ENCODE assay signal across 9 cellular contexts in the genomic region with DNA sequence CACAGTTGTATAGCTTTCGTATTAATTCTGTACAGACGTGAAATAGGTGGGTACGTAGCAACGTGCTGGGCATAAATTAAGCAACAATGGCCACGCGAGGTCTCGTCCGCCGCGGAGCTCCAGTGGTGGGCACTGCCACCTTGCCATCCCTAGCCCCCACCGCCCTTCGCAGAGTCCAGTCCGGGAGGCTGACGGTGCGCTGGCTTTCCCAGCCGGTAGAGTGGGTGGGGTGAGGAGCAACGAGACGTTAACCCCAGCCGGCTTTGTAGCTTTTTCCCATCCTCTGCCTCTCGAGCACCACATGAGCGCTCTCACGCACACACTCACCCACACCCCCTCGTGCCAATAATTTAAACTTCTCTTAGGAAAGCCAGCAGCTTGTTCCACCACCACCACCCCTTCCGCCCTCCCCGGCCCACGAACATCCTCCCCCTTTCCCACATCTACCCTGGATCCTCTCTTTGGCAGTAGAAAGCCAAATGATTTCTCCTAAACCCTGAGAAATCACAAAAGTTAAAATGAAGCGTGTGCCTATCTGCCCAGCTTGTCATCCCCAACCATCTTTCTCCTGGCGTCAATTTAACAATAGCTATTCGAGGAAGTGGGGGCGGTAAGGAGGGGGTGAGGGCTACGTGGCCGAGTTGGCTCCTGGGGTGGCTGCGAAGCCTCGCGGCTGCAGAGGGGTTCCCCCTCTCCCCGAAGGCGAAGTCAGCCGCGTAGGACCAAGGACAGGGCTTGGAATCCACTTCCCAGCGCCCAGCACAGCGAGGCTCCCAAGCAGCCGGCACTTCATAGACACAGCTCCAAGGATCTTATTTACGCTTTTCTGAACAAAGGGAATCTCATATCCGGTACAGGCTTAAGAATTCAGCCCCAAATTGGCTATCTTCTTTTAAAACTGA. TPM values are rescaled to one million over a fixed set of nuclear protein-coding genes. Genes with fewer than 3 reads are reported as not detected.
DNase-seq lines count a peak whose midpoint lies in the region; ATAC-seq and TF ChIP-seq lines count a peak whose summit lies in the region.
"Had no signal": no experiment of that assay in that cellular context is flagged by ENCODE, and none has a peak within 500 bp of the region (broad histone marks: within the 10 kb centered on the region; RNA-seq: fewer than 3 reads in every experiment).

No MANE protein-coding gene starts in this region.

- no peaks in the 10 kb centered on the region for H3F3A ChIP-seq in MM.1S (ENCODE audit: insufficient read depth, low read length)

- no peak for TF ChIP-seq CTCF in coronary artery (IDR thresholded peaks at IDR 0.05)
- TF ChIP-seq CTCF in upper lobe of left lung (IDR thresholded peaks at IDR 0.05) = no peak
- no peak for TF ChIP-seq CTCF in MM.1S (IDR thresholded peaks at IDR 0.05; ENCODE audit: low read length)

- DNase-seq in NCI-H524 (lab: John Stamatoyannopoulos, UW) (peak; percentile 28 to 68), NCI-H524 treated with DMSO at 0.1 percent for 48 hours (lab: John Stamatoyannopoulos, UW) (no peak), coronary artery (ENCODE audit: low spot score) (no peak), medulla oblongata (ENCODE audit: extremely low spot score) (peak; percentile 10), upper lobe of left lung (peak; percentile 21 to 49), DMS79 (lab: John Stamatoyannopoulos, UW) (no peak), NCI-H1092 treated with DMSO at 0.1 percent for 48 hours (lab: John Stamatoyannopoulos, UW) (no peak), MM.1S (no peak)
- DNase-seq: hippocampal formation had no signal

- H3K27ac ChIP-seq in coronary artery (no peak overlapping the region), upper lobe of left lung (no peak overlapping the region), MM.1S (ENCODE audit: low read length) (no peak overlapping the region)

- H3K9me3 ChIP-seq in upper lobe of left lung = no peaks in the 10 kb centered on the region
- no peaks in the 10 kb centered on the region for H3K9me3 ChIP-seq in MM.1S (replicated peaks; ENCODE audit: insufficient read depth, low read length)

- H3K4me2 ChIP-seq in MM.1S (ENCODE audit: low read depth, low read length) = no peak overlapping the region

- H3K36me3 ChIP-seq in upper lobe of left lung = no peaks in the 10 kb centered on the region
- no peaks in the 10 kb centered on the region for H3K36me3 ChIP-seq in MM.1S (replicated peaks; ENCODE audit: insufficient read depth, low read length)

- H3K4me1 ChIP-seq in upper lobe of left lung (peaks cover 5 to 42% (median 24%) of the 10 kb centered on the region in 4 donors), MM.1S (ENCODE audit: low read length) (no peaks in the 10 kb centered on the region)

- no peak for TF ChIP-seq EP300 in upper lobe of left lung (IDR thresholded peaks at IDR 0.05)

- TF ChIP-seq POLR2A in upper lobe of left lung (IDR thresholded peaks at IDR 0.05) = no peak

- H3K79me2 ChIP-seq in MM.1S (ENCODE audit: low read length) = no peaks in the 10 kb centered on the region

- no peaks in the 10 kb centered on the region for H3K9me2 ChIP-seq in MM.1S (replicated peaks; ENCODE audit: insufficient read depth, low read length)

- H3K9ac ChIP-seq in MM.1S (ENCODE audit: low read length) = no peak overlapping the region

- H3K4me3 ChIP-seq in coronary artery (peak overlapping the region; percentile 67), upper lobe of left lung (no peak overlapping the region), MM.1S (ENCODE audit: low read length) (no peak overlapping the region)

- no peaks in the 10 kb centered on the region for H4K20me1 ChIP-seq in MM.1S (ENCODE audit: insufficient read depth, low read length)

- ATAC-seq in upper lobe of left lung (ENCODE audit: low FRiP score in 2 of 2) = peak in 1 of 2 donors; percentile 35

- 6 to 8% methylated on average over 35 to 44 of the region's 44 CpGs for WGBS in upper lobe of left lung, 2 donors

- peaks cover 0 to 44% (median 22%) of the 10 kb centered on the region in 4 donors for H3K27me3 ChIP-seq in upper lobe of left lung
- no peaks in the 10 kb centered on the region for H3K27me3 ChIP-seq in MM.1S (replicated peaks; ENCODE audit: insufficient read depth, low read length)

- H2AFZ ChIP-seq in MM.1S (ENCODE audit: low read length) = no peak overlapping the region

RNA-seq across cellular contexts. Expression of gene ELAVL2, which starts 1.5 kb away (rescaled TPM):
- total RNA-seq in upper lobe of left lung = under 1 TPM in 1 of 6 donors, not detected in 5; 0.27 TPM

Comparison
In these comparisons a context has a peak if more than half of its experiments do, and no peak if none do; other contexts are left out.
1. DNase-seq: peak in NCI-H524 (2 of 2), medulla oblongata (single experiment) and upper lobe of left lung (2 of 2); none in NCI-H524 treated with DMSO at 0.1 percent for 48 hours (single experiment), coronary artery (single experiment), DMS79 (single experiment), NCI-H1092 treated with DMSO at 0.1 percent for 48 hours (single experiment) and MM.1S (single experiment).